8 cellular contexts compared by ENCODE assay signal in the genomic region with DNA sequence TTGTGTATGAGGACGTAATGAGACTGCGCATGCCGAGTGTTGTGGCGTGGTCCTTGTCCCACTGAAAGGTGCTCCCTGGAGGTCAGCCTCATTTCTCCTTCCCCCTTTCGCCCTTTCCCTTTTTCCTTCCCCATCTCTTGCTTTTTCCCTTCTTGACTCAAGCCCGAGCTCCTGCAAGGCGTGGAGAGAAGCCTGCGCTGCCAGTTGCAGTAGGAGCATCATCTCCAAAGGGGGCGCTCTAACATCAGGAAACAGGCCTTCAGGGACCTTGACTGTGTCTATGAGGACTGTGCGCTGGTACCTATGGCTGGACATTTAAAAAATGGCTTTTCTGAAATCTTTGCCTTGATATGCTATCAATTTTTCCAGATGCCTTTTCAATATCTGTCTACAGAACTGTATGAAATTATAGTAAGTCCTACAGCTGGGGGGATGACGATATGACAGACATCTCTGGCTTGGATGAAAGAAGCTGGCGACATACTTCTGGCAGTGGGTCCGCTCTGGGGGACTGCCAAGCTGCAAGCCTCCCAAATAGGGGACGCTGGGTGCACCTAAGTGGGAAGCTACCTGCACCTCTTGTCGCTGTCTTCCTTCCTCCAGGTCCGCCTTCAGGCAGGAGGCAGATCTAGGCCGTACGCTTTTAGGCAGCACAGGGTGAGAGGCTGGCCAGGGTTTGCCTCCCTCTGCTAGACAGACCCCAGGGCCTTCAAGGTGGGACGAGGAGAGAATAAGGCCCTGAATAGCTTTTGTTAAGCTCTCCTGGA.
A peak's percentile ranks its signal among the peaks of the same experiment; 100 is the strongest.
DNase-seq lines count a peak whose midpoint lies in the region; ATAC-seq and TF ChIP-seq lines count a peak whose summit lies in the region.

No MANE protein-coding gene starts in this region.

- H2AFZ ChIP-seq in GM23248: no peak overlapping the region

- ATAC-seq in left lobe of liver: peak; percentile 38
- ATAC-seq in GM18907 (IDR thresholded peaks at IDR 0.05; ENCODE audit: unreplicated experiment): no peak

- no peaks in the 10 kb centered on the region for H3K79me2 ChIP-seq in GM23248 (ENCODE audit: insufficient read depth)

- no peak overlapping the region for H3K9ac ChIP-seq in GM23248

- H3K36me3 ChIP-seq in GM23248 (ENCODE audit: low read depth) (no peaks in the 10 kb centered on the region), brain microvascular endothelial cell (replicated peaks) (no peaks in the 10 kb centered on the region)

- H3K4me1 ChIP-seq in GM23248 (ENCODE audit: insufficient read depth): no peaks in the 10 kb centered on the region

- no peaks in the 10 kb centered on the region; the same call in 1 of the 2 replicates for H3K27me3 ChIP-seq in GM23248 (replicated peaks; ENCODE audit: insufficient read depth)
- no peaks in the 10 kb centered on the region for H3K27me3 ChIP-seq in brain microvascular endothelial cell (replicated peaks)

- no peaks in the 10 kb centered on the region for H4K20me1 ChIP-seq in GM23248 (ENCODE audit: insufficient read depth)

- peak; percentile 64 for TF ChIP-seq CTCF in brain microvascular endothelial cell (IDR thresholded peaks at IDR 0.05; ENCODE audit: low read depth, low read length, missing control alignments)

- 40 to 46% methylated on average over 19 of the region's 19 CpGs for WGBS in GM23248 (ENCODE audit: low coverage in 1 of 2, low lambda C conversion rate in 2 of 2, missing lambda C conversion rate in 2 of 2), 2 experiments

- H3K27ac ChIP-seq in GM23248 (no peak overlapping the region), brain microvascular endothelial cell (no peak overlapping the region)

- DNase-seq in COLO829 (ENCODE audit: low spot score) (peak; percentile 31), GM23248 (peak; percentile 52), NCI-H226 (peak; percentile 6), brain microvascular endothelial cell (no peak), left lobe of liver (ENCODE audit: low spot score) (no peak), mucosa of gallbladder (ENCODE audit: low spot score) (no peak)
- DNase-seq in central memory CD4-positive, alpha-beta T cell: no peak

- no peaks in the 10 kb centered on the region for H3K9me3 ChIP-seq in GM23248 (ENCODE audit: low read depth)

- H3K9me2 ChIP-seq in GM23248 (ENCODE audit: insufficient read depth): no peaks in the 10 kb centered on the region

- no peaks in the 10 kb centered on the region for H3F3A ChIP-seq in GM23248 (ENCODE audit: insufficient read depth)

- no peak overlapping the region for H3K4me2 ChIP-seq in GM23248 (ENCODE audit: unreplicated experiment)

- H3K4me3 ChIP-seq in GM23248: no peak overlapping the region
- H3K4me3 ChIP-seq in brain microvascular endothelial cell (ENCODE audit: low read depth, low read length): no peak overlapping the region

- in situ Hi-C loops in GM23248 (cut with MboI) (no loop called here), brain microvascular endothelial cell (cut with HindIII; ENCODE audit: low pct_ligation_motif_present, low sequenced_read_pairs) (loop anchor here (25.0 kb wide), 1 partner anchor 437 kb away; no protein-coding TSS in a partner anchor)

Comparison
In these comparisons a context has a peak if more than half of its experiments do, and no peak if none do; other contexts are left out.
1. DNase-seq: peak in COLO829 (single experiment), GM23248 (single experiment) and NCI-H226 (single experiment); none in brain microvascular endothelial cell (single experiment), left lobe of liver (single experiment), central memory CD4-positive, alpha-beta T cell (single experiment) and mucosa of gallbladder (single experiment).